In the genomic region with DNA sequence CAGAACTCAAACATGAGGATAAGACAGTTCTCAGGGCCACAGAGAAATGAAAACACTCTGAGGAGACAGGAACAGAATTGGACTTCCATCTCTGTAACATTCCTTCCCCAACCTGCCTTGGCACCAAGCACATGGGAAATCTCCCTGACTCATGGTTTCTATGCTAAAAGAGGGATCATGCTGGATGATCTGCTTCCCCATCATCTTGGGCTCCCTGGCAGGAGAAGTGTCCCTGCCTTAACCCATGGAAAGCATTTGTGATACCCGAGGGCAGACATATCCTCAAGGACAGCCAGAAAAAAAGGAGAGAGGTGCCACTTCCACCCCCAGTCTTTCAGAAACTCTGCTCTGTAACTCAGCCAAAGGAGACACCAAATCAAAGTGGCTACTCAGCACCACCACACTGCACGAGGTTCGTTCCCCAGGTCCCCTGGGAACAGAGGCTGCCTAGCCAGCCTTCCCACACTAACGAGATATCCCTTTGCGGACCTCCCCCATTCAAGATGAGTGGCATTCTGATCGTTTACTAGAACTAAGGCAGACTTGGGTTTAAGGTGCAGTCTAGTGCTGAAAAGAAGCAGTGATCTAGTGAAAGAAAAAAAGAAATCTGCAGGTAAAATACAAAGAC, we compare ENCODE assay signal across 1 cellular context.
TF ChIP-seq lines count a peak whose summit lies in the region.

No MANE protein-coding gene starts in this region.

TF ChIP-seq in GM23338, 12 proteins besides CTCF, POLR2A, EP300 and RAD21 (continued from another document):
- TF ChIP-seq, protein P1, sequence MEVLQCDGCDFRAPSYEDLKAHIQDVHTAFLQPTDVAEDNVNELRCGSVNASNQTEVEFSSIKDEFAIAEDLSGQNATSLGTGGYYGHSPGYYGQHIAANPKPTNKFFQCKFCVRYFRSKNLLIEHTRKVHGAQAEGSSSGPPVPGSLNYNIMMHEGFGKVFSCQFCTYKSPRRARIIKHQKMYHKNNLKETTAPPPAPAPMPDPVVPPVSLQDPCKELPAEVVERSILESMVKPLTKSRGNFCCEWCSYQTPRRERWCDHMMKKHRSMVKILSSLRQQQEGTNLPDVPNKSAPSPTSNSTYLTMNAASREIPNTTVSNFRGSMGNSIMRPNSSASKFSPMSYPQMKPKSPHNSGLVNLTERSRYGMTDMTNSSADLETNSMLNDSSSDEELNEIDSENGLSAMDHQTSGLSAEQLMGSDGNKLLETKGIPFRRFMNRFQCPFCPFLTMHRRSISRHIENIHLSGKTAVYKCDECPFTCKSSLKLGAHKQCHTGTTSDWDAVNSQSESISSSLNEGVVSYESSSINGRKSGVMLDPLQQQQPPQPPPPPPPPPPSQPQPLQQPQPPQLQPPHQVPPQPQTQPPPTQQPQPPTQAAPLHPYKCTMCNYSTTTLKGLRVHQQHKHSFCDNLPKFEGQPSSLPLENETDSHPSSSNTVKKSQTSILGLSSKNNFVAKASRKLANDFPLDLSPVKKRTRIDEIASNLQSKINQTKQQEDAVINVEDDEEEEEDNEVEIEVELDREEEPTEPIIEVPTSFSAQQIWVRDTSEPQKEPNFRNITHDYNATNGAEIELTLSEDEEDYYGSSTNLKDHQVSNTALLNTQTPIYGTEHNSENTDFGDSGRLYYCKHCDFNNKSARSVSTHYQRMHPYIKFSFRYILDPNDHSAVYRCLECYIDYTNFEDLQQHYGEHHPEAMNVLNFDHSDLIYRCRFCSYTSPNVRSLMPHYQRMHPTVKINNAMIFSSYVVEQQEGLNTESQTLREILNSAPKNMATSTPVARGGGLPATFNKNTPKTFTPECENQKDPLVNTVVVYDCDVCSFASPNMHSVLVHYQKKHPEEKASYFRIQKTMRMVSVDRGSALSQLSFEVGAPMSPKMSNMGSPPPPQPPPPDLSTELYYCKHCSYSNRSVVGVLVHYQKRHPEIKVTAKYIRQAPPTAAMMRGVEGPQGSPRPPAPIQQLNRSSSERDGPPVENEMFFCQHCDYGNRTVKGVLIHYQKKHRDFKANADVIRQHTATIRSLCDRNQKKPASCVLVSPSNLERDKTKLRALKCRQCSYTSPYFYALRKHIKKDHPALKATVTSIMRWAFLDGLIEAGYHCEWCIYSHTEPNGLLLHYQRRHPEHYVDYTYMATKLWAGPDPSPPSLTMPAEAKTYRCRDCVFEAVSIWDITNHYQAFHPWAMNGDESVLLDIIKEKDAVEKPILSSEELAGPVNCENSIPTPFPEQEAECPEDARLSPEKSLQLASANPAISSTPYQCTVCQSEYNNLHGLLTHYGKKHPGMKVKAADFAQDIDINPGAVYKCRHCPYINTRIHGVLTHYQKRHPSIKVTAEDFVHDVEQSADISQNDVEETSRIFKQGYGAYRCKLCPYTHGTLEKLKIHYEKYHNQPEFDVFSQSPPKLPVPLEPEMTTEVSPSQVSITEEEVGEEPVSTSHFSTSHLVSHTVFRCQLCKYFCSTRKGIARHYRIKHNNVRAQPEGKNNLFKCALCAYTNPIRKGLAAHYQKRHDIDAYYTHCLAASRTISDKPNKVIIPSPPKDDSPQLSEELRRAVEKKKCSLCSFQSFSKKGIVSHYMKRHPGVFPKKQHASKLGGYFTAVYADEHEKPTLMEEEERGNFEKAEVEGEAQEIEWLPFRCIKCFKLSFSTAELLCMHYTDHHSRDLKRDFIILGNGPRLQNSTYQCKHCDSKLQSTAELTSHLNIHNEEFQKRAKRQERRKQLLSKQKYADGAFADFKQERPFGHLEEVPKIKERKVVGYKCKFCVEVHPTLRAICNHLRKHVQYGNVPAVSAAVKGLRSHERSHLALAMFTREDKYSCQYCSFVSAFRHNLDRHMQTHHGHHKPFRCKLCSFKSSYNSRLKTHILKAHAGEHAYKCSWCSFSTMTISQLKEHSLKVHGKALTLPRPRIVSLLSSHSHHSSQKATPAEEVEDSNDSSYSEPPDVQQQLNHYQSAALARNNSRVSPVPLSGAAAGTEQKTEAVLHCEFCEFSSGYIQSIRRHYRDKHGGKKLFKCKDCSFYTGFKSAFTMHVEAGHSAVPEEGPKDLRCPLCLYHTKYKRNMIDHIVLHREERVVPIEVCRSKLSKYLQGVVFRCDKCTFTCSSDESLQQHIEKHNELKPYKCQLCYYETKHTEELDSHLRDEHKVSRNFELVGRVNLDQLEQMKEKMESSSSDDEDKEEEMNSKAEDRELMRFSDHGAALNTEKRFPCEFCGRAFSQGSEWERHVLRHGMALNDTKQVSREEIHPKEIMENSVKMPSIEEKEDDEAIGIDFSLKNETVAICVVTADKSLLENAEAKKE (CRISPR knock-in tag; IDR thresholded peaks at IDR 0.05) = no peak
- TF ChIP-seq ZNF331 (CRISPR knock-in tag; IDR thresholded peaks at IDR 0.05; ENCODE audit: low read depth) (no peak), POLR2AphosphoS5 (IDR thresholded peaks at IDR 0.05; ENCODE audit: low read depth) (no peak), JUNB (IDR thresholded peaks at IDR 0.05; ENCODE audit: unreplicated experiment) (no peak), NANOG (IDR thresholded peaks at IDR 0.05; ENCODE audit: borderline replicate concordance) (no peak)
- TF ChIP-seq, protein P2, sequence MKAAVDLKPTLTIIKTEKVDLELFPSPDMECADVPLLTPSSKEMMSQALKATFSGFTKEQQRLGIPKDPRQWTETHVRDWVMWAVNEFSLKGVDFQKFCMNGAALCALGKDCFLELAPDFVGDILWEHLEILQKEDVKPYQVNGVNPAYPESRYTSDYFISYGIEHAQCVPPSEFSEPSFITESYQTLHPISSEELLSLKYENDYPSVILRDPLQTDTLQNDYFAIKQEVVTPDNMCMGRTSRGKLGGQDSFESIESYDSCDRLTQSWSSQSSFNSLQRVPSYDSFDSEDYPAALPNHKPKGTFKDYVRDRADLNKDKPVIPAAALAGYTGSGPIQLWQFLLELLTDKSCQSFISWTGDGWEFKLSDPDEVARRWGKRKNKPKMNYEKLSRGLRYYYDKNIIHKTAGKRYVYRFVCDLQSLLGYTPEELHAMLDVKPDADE (IDR thresholded peaks at IDR 0.05) = no peak
